ENCODE assay signal across 27 cellular contexts in the genomic region with DNA sequence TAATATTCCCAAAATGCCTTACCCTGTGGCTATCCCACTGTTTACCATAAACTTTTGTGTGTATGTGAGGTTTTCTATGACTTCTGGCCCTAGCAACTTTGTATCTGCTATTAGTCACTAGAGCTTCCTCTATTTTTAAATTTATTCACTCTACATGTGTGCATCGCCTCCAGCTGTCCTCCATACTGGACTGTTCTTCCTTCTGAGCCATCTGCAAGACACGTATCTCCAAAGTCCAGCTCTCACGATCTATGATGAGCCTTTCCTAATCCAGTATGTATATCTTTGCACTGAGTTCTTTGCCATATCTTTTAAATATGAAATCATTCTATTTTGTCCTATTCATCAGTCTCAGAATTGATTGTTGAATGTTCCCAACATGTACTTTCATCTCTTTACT. TPM values are rescaled to one million over a fixed set of nuclear protein-coding genes. Genes with fewer than 3 reads are reported as not detected.
DNase-seq lines count a peak whose midpoint lies in the region; ATAC-seq and TF ChIP-seq lines count a peak whose summit lies in the region.
"Had no signal": no experiment of that assay in that cellular context is flagged by ENCODE, and none has a peak within 500 bp of the region (broad histone marks: within the 10 kb centered on the region; RNA-seq: fewer than 3 reads in every experiment).

No MANE protein-coding gene starts in this region.

- TF ChIP-seq CTCF in HFFc6 (IDR thresholded peaks at IDR 0.05) (no peak), glutamatergic neuron (IDR thresholded peaks at IDR 0.05; ENCODE audit: partially characterized antibody, unreplicated experiment) (no peak)

- intact Hi-C loops in activated T-helper 1 cell treated with anti-CD3 and anti-CD28 coated beads, Interleukin-12 subunit alpha, Interleukin-12 subunit beta, Interleukin-2, Interleukin-4 antibody, amounts not matched to agents 30 ng/mL and 10 ng/mL and 1 ng/mL, durations not matched to agents 14 hours and 24 hours and 36 hours (cut with micrococcal nuclease), result loop anchor here (2.0 to 10.0 kb wide), 4 partner anchors 238 to 827 kb away; a partner anchor contains a TSS

- peak overlapping the region in 3 of 4 donors; percentile 82 to 93 (median 91) for H3K4me3 Mint-ChIP-seq in CD4-positive, CD25-positive, alpha-beta regulatory T cell
- H3K4me3 Mint-ChIP-seq in HFFc6 (peak overlapping the region; percentile 43), glutamatergic neuron (ENCODE audit: unreplicated experiment) (peak overlapping the region; percentile 27)
- H3K4me3 Mint-ChIP-seq in activated T-helper 1 cell treated with anti-CD3 and anti-CD28 coated beads, Interleukin-12 subunit alpha, Interleukin-12 subunit beta, Interleukin-2, Interleukin-4 antibody, amounts not matched to agents 30 ng/mL and 10 ng/mL and 1 ng/mL, durations not matched to agents 14 hours and 24 hours and 36 hours, result no peak overlapping the region

- peaks cover 4% of the 10 kb centered on the region for H3K36me3 Mint-ChIP-seq in CD4-positive, CD25-positive, alpha-beta regulatory T cell
- peaks cover 14% of the 10 kb centered on the region for H3K36me3 Mint-ChIP-seq in HFFc6 (ENCODE audit: low read depth)
- peaks cover 19% of the 10 kb centered on the region for H3K36me3 Mint-ChIP-seq in activated T-helper 1 cell treated with anti-CD3 and anti-CD28 coated beads, Interleukin-12 subunit alpha, Interleukin-12 subunit beta, Interleukin-2, Interleukin-4 antibody, amounts not matched to agents 30 ng/mL and 10 ng/mL and 1 ng/mL, durations not matched to agents 14 hours and 24 hours and 36 hours (ENCODE audit: low read depth)
- no peaks in the 10 kb centered on the region for H3K36me3 Mint-ChIP-seq in glutamatergic neuron (ENCODE audit: unreplicated experiment)

- peaks cover 22% of the 10 kb centered on the region for H3K4me1 ChIP-seq in CD4-positive, CD25-positive, alpha-beta regulatory T cell (ENCODE audit: control insufficient read depth, insufficient read depth, low read length, poor library complexity, severe bottlenecking)

- no peaks in the 10 kb centered on the region for H3K27me3 ChIP-seq in CD4-positive, CD25-positive, alpha-beta regulatory T cell (ENCODE audit: control insufficient read depth, insufficient read depth, low read length)
- H3K27me3 ChIP-seq: SJSA1 had no signal

- no peak overlapping the region for H3K27ac ChIP-seq in CD4-positive, CD25-positive, alpha-beta regulatory T cell (ENCODE audit: insufficient read depth, low read length, poor library complexity, severe bottlenecking)
- H3K27ac ChIP-seq: A549, HL-60, PC-9, SJSA1 had no signal

- no peak overlapping the region for H3K4me3 ChIP-seq in CD4-positive, CD25-positive, alpha-beta regulatory T cell (ENCODE audit: low read depth, low read length)
- H3K4me3 ChIP-seq: A549, GM12878, PC-9, SJSA1 had no signal

- peaks cover 17 to 38% (median 29%) of the 10 kb centered on the region in 4 donors for H3K4me1 Mint-ChIP-seq in CD4-positive, CD25-positive, alpha-beta regulatory T cell
- peaks cover 44% of the 10 kb centered on the region for H3K4me1 Mint-ChIP-seq in HFFc6 (ENCODE audit: low read depth)
- peaks cover 28% of the 10 kb centered on the region for H3K4me1 Mint-ChIP-seq in activated T-helper 1 cell treated with anti-CD3 and anti-CD28 coated beads, Interleukin-12 subunit alpha, Interleukin-12 subunit beta, Interleukin-2, Interleukin-4 antibody, amounts not matched to agents 30 ng/mL and 10 ng/mL and 1 ng/mL, durations not matched to agents 14 hours and 24 hours and 36 hours (ENCODE audit: low read depth)
- peaks cover 7% of the 10 kb centered on the region for H3K4me1 Mint-ChIP-seq in glutamatergic neuron (ENCODE audit: low read depth, unreplicated experiment)

- no peak for DNase-seq in CD4-positive, CD25-positive, alpha-beta regulatory T cell
- peak; percentile 58 for DNase-seq in HFFc6
- DNase-seq in activated T-helper 1 cell treated with anti-CD3 and anti-CD28 coated beads, Interleukin-12 subunit alpha, Interleukin-12 subunit beta, Interleukin-2, Interleukin-4 antibody, amounts not matched to agents 30 ng/mL and 10 ng/mL and 1 ng/mL, durations not matched to agents 14 hours and 24 hours and 36 hours (ENCODE audit: low spot score), result no peak
- no peak for DNase-seq in glutamatergic neuron
- no peak for DNase-seq in DMS79 treated with DMSO at 0.1 percent for 48 hours (lab: John Stamatoyannopoulos, UW)
- DNase-seq in NCI-H2171 treated with DMSO at 0.1 percent for 48 hours (lab: John Stamatoyannopoulos, UW), result no peak
- DNase-seq in NCI-H774 (lab: John Stamatoyannopoulos, UW), result no peak
- DNase-seq: AML-193, C1 segment of cervical spinal cord, Calu3, DMS153, HCEC 1CT, NCI-H1105 treated with DMSO at 0.1 percent for 48 hours, NCI-H146, NCI-H1930, NCI-H2107, NCI-H446, NCI-H524 treated with DMSO at 0.1 percent for 48 hours, PC-9, Right ventricle myocardium superior, RPMI8226, T-helper 1 cell had no signal

- H3K36me3 ChIP-seq in CD4-positive, CD25-positive, alpha-beta regulatory T cell (ENCODE audit: control insufficient read depth, insufficient read depth, low read length), result peaks cover under 1% of the 10 kb centered on the region

- ATAC-seq in CD4-positive, CD25-positive, alpha-beta regulatory T cell (ENCODE audit: low read depth in 2 of 2), result no peak
- ATAC-seq in GM21529 (IDR thresholded peaks at IDR 0.05; ENCODE audit: unreplicated experiment), result no peak
- ATAC-seq: A549, GM12878 had no signal

- no peaks in the 10 kb centered on the region for H3K9me3 ChIP-seq in CD4-positive, CD25-positive, alpha-beta regulatory T cell (ENCODE audit: control insufficient read depth in 2 of 2, low read length in 2 of 2)
- H3K9me3 ChIP-seq: A549, SJSA1 had no signal

- no peaks in the 10 kb centered on the region for H3K27me3 Mint-ChIP-seq in CD4-positive, CD25-positive, alpha-beta regulatory T cell
- no peaks in the 10 kb centered on the region; the same call in 1 of the 2 replicates for H3K27me3 Mint-ChIP-seq in HFFc6 (ENCODE audit: insufficient read depth)
- H3K27me3 Mint-ChIP-seq in activated T-helper 1 cell treated with anti-CD3 and anti-CD28 coated beads, Interleukin-12 subunit alpha, Interleukin-12 subunit beta, Interleukin-2, Interleukin-4 antibody, amounts not matched to agents 30 ng/mL and 10 ng/mL and 1 ng/mL, durations not matched to agents 14 hours and 24 hours and 36 hours (ENCODE audit: insufficient read depth), result no peaks in the 10 kb centered on the region
- peaks cover 4% of the 10 kb centered on the region for H3K27me3 Mint-ChIP-seq in glutamatergic neuron (ENCODE audit: unreplicated experiment)

- peak overlapping the region in 1 of 3 donors; percentile 63 for H3K27ac Mint-ChIP-seq in CD4-positive, CD25-positive, alpha-beta regulatory T cell
- peak overlapping the region; percentile 81 for H3K27ac Mint-ChIP-seq in HFFc6
- peak overlapping the region; percentile 9 for H3K27ac Mint-ChIP-seq in activated T-helper 1 cell treated with anti-CD3 and anti-CD28 coated beads, Interleukin-12 subunit alpha, Interleukin-12 subunit beta, Interleukin-2, Interleukin-4 antibody, amounts not matched to agents 30 ng/mL and 10 ng/mL and 1 ng/mL, durations not matched to agents 14 hours and 24 hours and 36 hours
- no peak overlapping the region for H3K27ac Mint-ChIP-seq in glutamatergic neuron (ENCODE audit: unreplicated experiment)

- H3K9me3 Mint-ChIP-seq in CD4-positive, CD25-positive, alpha-beta regulatory T cell, result no peaks in the 10 kb centered on the region
- H3K9me3 Mint-ChIP-seq in HFFc6, result no peaks in the 10 kb centered on the region
- no peaks in the 10 kb centered on the region for H3K9me3 Mint-ChIP-seq in activated T-helper 1 cell treated with anti-CD3 and anti-CD28 coated beads, Interleukin-12 subunit alpha, Interleukin-12 subunit beta, Interleukin-2, Interleukin-4 antibody, amounts not matched to agents 30 ng/mL and 10 ng/mL and 1 ng/mL, durations not matched to agents 14 hours and 24 hours and 36 hours
- peaks cover 15% of the 10 kb centered on the region for H3K9me3 Mint-ChIP-seq in glutamatergic neuron (ENCODE audit: unreplicated experiment)

RNA-seq across cellular contexts. Expression of a gene that starts 1.7 kb away (rescaled TPM):
- total RNA-seq in CD4-positive, CD25-positive, alpha-beta regulatory T cell, result 11.1 TPM
- 10 to 100 TPM; 29.2 to 50.6 (median 35.1) TPM for polyA plus RNA-seq in CD4-positive, CD25-positive, alpha-beta regulatory T cell
- total RNA-seq in HFFc6 (2021; fragmentation: NEBNext Ultra II Directional; extraction: Animal tissue kit (Norgen Biotek cat#: 25700)), result 10 to 100 TPM; 60.5 to 72.7 (median 66.0) TPM
- 30.7 and 35.4 TPM in 2 replicates for total RNA-seq in activated T-helper 1 cell treated with anti-CD3 and anti-CD28 coated beads, Interleukin-12 subunit alpha, Interleukin-12 subunit beta, Interleukin-2, Interleukin-4 antibody, amounts not matched to agents 30 ng/mL and 10 ng/mL and 1 ng/mL, durations not matched to agents 14 hours and 24 hours and 36 hours
- 17.1 TPM for total RNA-seq in glutamatergic neuron (ENCODE audit: unreplicated experiment)

RNA-seq across cellular contexts. Expression of a gene that starts 28.6 kb away (rescaled TPM):
- 2.9 TPM for total RNA-seq in CD4-positive, CD25-positive, alpha-beta regulatory T cell
- polyA plus RNA-seq in CD4-positive, CD25-positive, alpha-beta regulatory T cell, result 1 to 10 TPM; 1.3 to 3.0 (median 2.3) TPM
- 10 to 100 TPM in 4 of 6 experiments, 1 to 10 TPM in 2; 9.6 to 11.5 (median 10.3) TPM for total RNA-seq in HFFc6 (2021; fragmentation: NEBNext Ultra II Directional; extraction: Animal tissue kit (Norgen Biotek cat#: 25700))
- total RNA-seq in activated T-helper 1 cell treated with anti-CD3 and anti-CD28 coated beads, Interleukin-12 subunit alpha, Interleukin-12 subunit beta, Interleukin-2, Interleukin-4 antibody, amounts not matched to agents 30 ng/mL and 10 ng/mL and 1 ng/mL, durations not matched to agents 14 hours and 24 hours and 36 hours, result 5.8 and 6.1 TPM in 2 replicates
- total RNA-seq in glutamatergic neuron (ENCODE audit: unreplicated experiment), result 7.4 TPM
